ENCODE assay signal across 22 cellular contexts in genomic region chr2:223784221-223784772, GRCh38. TPM values are rescaled to one million over a fixed set of nuclear protein-coding genes. Genes with fewer than 3 reads are reported as not detected.
"Had no signal": no experiment of that assay in that cellular context is flagged by ENCODE, and none has a peak within 500 bp of the region (broad histone marks: within the 10 kb centered on the region; RNA-seq: fewer than 3 reads in every experiment).

No MANE protein-coding gene starts in this region.

- H3K9me3 Mint-ChIP-seq: activated naive CD8-positive, alpha-beta T cell treated with anti-CD3 and anti-CD28 coated beads, Interleukin-2, amount 50 U/mL, for 24 hours; activated T-helper 1 cell treated with anti-CD3 and anti-CD28 coated beads, Interleukin-12 subunit alpha, Interleukin-12 subunit beta, Interleukin-2, Interleukin-4 antibody, amounts not matched to agents 30 ng/mL and 10 ng/mL and 1 ng/mL, durations not matched to agents 14 hours and 24 hours and 36 hours; naive thymus-derived CD8-positive, alpha-beta T cell; stimulated activated naive CD8-positive, alpha-beta T cell treated with anti-CD3 and anti-CD28 coated beads, Interleukin-15, amount 100 ng/mL, for 72 hours; T-cell; T-helper 2 cell treated with Interferon-gamma antibody and Interleukin-4, amounts not matched to agents 5 μg/mL and 100 μg/mL, for 36 hours had no signal

- H3K4me3 Mint-ChIP-seq: activated CD8-positive, alpha-beta T cell treated with anti-CD3 and anti-CD28 coated beads, Interleukin-2, amount 10 ng/mL, durations not matched to agents 7 days and 5 days; activated naive CD8-positive, alpha-beta T cell treated with anti-CD3 and anti-CD28 coated beads, Interleukin-2, amount 50 U/mL, for 24 hours; activated T-helper 1 cell treated with anti-CD3 and anti-CD28 coated beads, Interleukin-12 subunit alpha, Interleukin-12 subunit beta, Interleukin-2, Interleukin-4 antibody, amounts not matched to agents 30 ng/mL and 10 ng/mL and 1 ng/mL, durations not matched to agents 14 hours and 24 hours and 36 hours; naive thymus-derived CD8-positive, alpha-beta T cell; stimulated activated naive CD8-positive, alpha-beta T cell treated with anti-CD3 and anti-CD28 coated beads, Interleukin-15, amount 100 ng/mL, for 72 hours; T-cell; T-helper 2 cell treated with Interferon-gamma antibody and Interleukin-4, amounts not matched to agents 5 μg/mL and 100 μg/mL, for 36 hours had no signal

- H3K27ac ChIP-seq: cardiac muscle cell, prostate gland, right atrium auricular region, transverse colon, vagina had no signal

- H3K36me3 ChIP-seq: cardiac muscle cell, prostate gland, right atrium auricular region, transverse colon, vagina had no signal

- H3K27ac Mint-ChIP-seq: activated CD8-positive, alpha-beta T cell treated with anti-CD3 and anti-CD28 coated beads, Interleukin-2, amount 10 ng/mL, durations not matched to agents 7 days and 5 days; activated naive CD8-positive, alpha-beta T cell treated with anti-CD3 and anti-CD28 coated beads, Interleukin-2, amount 50 U/mL, for 24 hours; activated T-helper 1 cell treated with anti-CD3 and anti-CD28 coated beads, Interleukin-12 subunit alpha, Interleukin-12 subunit beta, Interleukin-2, Interleukin-4 antibody, amounts not matched to agents 30 ng/mL and 10 ng/mL and 1 ng/mL, durations not matched to agents 14 hours and 24 hours and 36 hours; naive thymus-derived CD8-positive, alpha-beta T cell; stimulated activated naive CD8-positive, alpha-beta T cell treated with anti-CD3 and anti-CD28 coated beads, Interleukin-15, amount 100 ng/mL, for 72 hours; T-cell; T-helper 2 cell treated with Interferon-gamma antibody and Interleukin-4, amounts not matched to agents 5 μg/mL and 100 μg/mL, for 36 hours had no signal

- ATAC-seq: activated CD8-positive, alpha-beta T cell treated with anti-CD3 and anti-CD28 coated beads, Interleukin-2, amount 10 ng/mL, durations not matched to agents 7 days and 5 days; activated naive CD8-positive, alpha-beta T cell treated with anti-CD3 and anti-CD28 coated beads, Interleukin-2, amount 50 U/mL, for 24 hours; left ventricle myocardium superior; mucosa of descending colon; naive thymus-derived CD8-positive, alpha-beta T cell; stimulated activated naive CD8-positive, alpha-beta T cell treated with anti-CD3 and anti-CD28 coated beads, Interleukin-15, amount 100 ng/mL, for 72 hours; T-cell had no signal

- H3K4me1 ChIP-seq: prostate gland, right atrium auricular region, vagina had no signal

- H3K27me3 ChIP-seq: cardiac muscle cell, right atrium auricular region, transverse colon, vagina had no signal

- H3K4me1 Mint-ChIP-seq: activated naive CD8-positive, alpha-beta T cell treated with anti-CD3 and anti-CD28 coated beads, Interleukin-2, amount 50 U/mL, for 24 hours; stimulated activated naive CD8-positive, alpha-beta T cell treated with anti-CD3 and anti-CD28 coated beads, Interleukin-15, amount 100 ng/mL, for 72 hours; T-cell had no signal

- H3K4me3 ChIP-seq: cardiac muscle cell, mucosa of descending colon, prostate gland, right atrium auricular region, transverse colon, vagina had no signal

- DNase-seq: activated CD4-positive, alpha-beta T cell treated with anti-CD3 and anti-CD28 coated beads for 1 hour; activated CD4-positive, alpha-beta T cell treated with anti-CD3 and anti-CD28 coated beads, Interleukin-2, amount 50 U/mL, for 1 hour; activated CD8-positive, alpha-beta T cell treated with anti-CD3 and anti-CD28 coated beads, Interleukin-2, amount 10 ng/mL, durations not matched to agents 7 days and 5 days; activated gamma-delta T cell; activated naive CD4-positive, alpha-beta T cell treated with anti-CD3 and anti-CD28 coated beads, Interleukin-2, amount 50 U/mL, for 16 hours; activated naive CD8-positive, alpha-beta T cell treated with anti-CD3 and anti-CD28 coated beads, Interleukin-2, amount 50 U/mL, for 24 hours; effector CD4-positive, alpha-beta T cell; kidney glomerular epithelial cell; left ventricle myocardium superior; mammary epithelial cell; mucosa of descending colon; naive thymus-derived CD8-positive, alpha-beta T cell; stimulated activated CD4-positive, alpha-beta T cell treated with anti-CD3 and anti-CD28 coated beads, Interleukin-4, amount 100 ng/mL, for 24 hours; stimulated activated naive CD8-positive, alpha-beta T cell treated with anti-CD3 and anti-CD28 coated beads, Interleukin-15, amount 100 ng/mL, for 72 hours; T-cell; transverse colon had no signal

- H3K27me3 Mint-ChIP-seq: activated naive CD8-positive, alpha-beta T cell treated with anti-CD3 and anti-CD28 coated beads, Interleukin-2, amount 50 U/mL, for 24 hours; naive thymus-derived CD8-positive, alpha-beta T cell had no signal

- H3K9me3 ChIP-seq: mucosa of descending colon, prostate gland, right atrium auricular region, transverse colon, vagina had no signal

RNA-seq across cellular contexts. Expression of gene AP1S3, which starts 53.1 kb away (rescaled TPM):
- total RNA-seq: cardiac muscle cell had no signal
